ENCODE assay signal across 13 cellular contexts in the genomic region with DNA sequence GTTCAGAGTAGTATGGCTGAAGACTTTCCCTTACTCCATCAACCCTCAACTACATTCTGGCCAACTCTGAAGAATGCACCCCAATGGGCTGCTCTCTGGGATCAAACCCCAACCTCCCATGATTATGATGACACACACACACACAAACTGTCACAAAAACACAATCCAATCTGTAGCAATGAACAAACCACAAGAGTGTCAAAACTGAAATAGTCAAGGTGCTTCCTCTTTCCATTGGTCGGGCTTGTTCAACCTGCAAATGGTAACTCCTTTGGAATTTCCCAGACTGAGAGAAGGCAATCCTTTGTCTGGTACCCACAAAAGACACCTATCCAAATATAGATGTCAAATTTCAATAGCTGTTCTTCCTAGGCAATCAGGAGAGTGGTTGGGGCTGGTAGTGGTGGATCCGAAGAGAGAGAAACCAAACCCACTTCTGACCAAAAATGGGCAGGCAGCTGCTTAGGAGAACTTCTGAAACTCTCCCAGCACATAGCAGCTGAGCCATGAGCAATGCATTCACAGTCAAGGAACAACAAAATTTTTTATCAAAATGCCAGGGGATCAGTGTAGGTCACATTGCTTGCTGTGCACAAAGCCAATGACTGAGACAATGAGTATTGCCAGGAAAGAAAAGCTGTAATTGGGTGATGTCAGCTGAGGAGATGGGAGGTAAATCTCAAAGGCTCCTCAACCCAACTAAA.
DNase-seq lines count a peak whose midpoint lies in the region; ATAC-seq, FAIRE-seq and TF ChIP-seq lines count a peak whose summit lies in the region.
"Had no signal": no experiment of that assay in that cellular context is flagged by ENCODE, and none has a peak within 500 bp of the region (broad histone marks: within the 10 kb centered on the region; RNA-seq: fewer than 3 reads in every experiment).

No MANE protein-coding gene starts in this region.

- intact Hi-C loops in activated naive CD4-positive, alpha-beta T cell treated with anti-CD3 and anti-CD28 coated beads for 36 hours (cut with micrococcal nuclease): no loop called here

- no peaks in the 10 kb centered on the region for H3K27me3 Mint-ChIP-seq in astrocyte (ENCODE audit: low read depth, unreplicated experiment)
- H3K27me3 Mint-ChIP-seq in activated naive CD4-positive, alpha-beta T cell treated with anti-CD3 and anti-CD28 coated beads for 36 hours (ENCODE audit: low read depth): no peaks in the 10 kb centered on the region

- peak overlapping the region; percentile 3 for H3K4me2 ChIP-seq in astrocyte (ENCODE audit: low read length)

- no peaks in the 10 kb centered on the region for H3K27me3 ChIP-seq in astrocyte (ENCODE audit: insufficient read depth, low read length)
- H3K27me3 ChIP-seq: heart left ventricle had no signal

- H3K9me3 ChIP-seq in astrocyte (ENCODE audit: insufficient read depth, low read depth, low read length): no peaks in the 10 kb centered on the region

- no peak overlapping the region for H3K27ac Mint-ChIP-seq in astrocyte (ENCODE audit: unreplicated experiment)
- H3K27ac Mint-ChIP-seq in activated naive CD4-positive, alpha-beta T cell treated with anti-CD3 and anti-CD28 coated beads for 36 hours: no peak overlapping the region
- H3K27ac Mint-ChIP-seq: activated CD4-positive, alpha-beta memory T cell treated with anti-CD3 and anti-CD28 coated beads, Interleukin-2, amount 10 ng/mL, durations not matched to agents 7 days and 5 days had no signal

- peaks cover 12% of the 10 kb centered on the region for H3K4me1 Mint-ChIP-seq in astrocyte (ENCODE audit: low read depth, unreplicated experiment)
- no peaks in the 10 kb centered on the region for H3K4me1 Mint-ChIP-seq in activated naive CD4-positive, alpha-beta T cell treated with anti-CD3 and anti-CD28 coated beads for 36 hours (ENCODE audit: low read depth)
- H3K4me1 Mint-ChIP-seq: activated CD4-positive, alpha-beta memory T cell treated with anti-CD3 and anti-CD28 coated beads, Interleukin-2, amount 10 ng/mL, durations not matched to agents 7 days and 5 days had no signal

- FAIRE-seq in astrocyte (lab: Jason Lieb, UNC): peak; percentile 78

- H2AFZ ChIP-seq in astrocyte (ENCODE audit: low read depth, low read length): no peak overlapping the region

- H3K4me3 Mint-ChIP-seq in astrocyte (ENCODE audit: unreplicated experiment): no peak overlapping the region
- H3K4me3 Mint-ChIP-seq in activated naive CD4-positive, alpha-beta T cell treated with anti-CD3 and anti-CD28 coated beads for 36 hours: no peak overlapping the region
- H3K4me3 Mint-ChIP-seq: activated CD4-positive, alpha-beta memory T cell treated with anti-CD3 and anti-CD28 coated beads, Interleukin-2, amount 10 ng/mL, durations not matched to agents 7 days and 5 days had no signal

- H4K20me1 ChIP-seq in astrocyte (ENCODE audit: insufficient read depth, low read length): no peaks in the 10 kb centered on the region

- DNase-seq in AG08396 (ENCODE audit: low spot score): peak; percentile 7
- peak; percentile 43 for DNase-seq in astrocyte (ENCODE audit: low read depth)
- no peak for DNase-seq in cerebellum (ENCODE audit: low spot score)
- DNase-seq in A172 (ENCODE audit: low spot score): no peak
- no peak for DNase-seq in activated naive CD4-positive, alpha-beta T cell treated with anti-CD3 and anti-CD28 coated beads for 36 hours
- DNase-seq in NK-92 treated with Interleukin-12 subunit alpha and Interleukin-12 subunit beta, amount 100 ng/mL, for 24 hours (lab: John Stamatoyannopoulos, UW): no peak
- DNase-seq: activated CD4-positive, alpha-beta memory T cell treated with anti-CD3 and anti-CD28 coated beads, Interleukin-2, amount 10 ng/mL, durations not matched to agents 7 days and 5 days; effector CD4-positive, alpha-beta T cell; heart left ventricle; NCI-H69; SW 1271 had no signal

- H3K9me3 Mint-ChIP-seq in astrocyte (ENCODE audit: unreplicated experiment): no peaks in the 10 kb centered on the region
- H3K9me3 Mint-ChIP-seq in activated naive CD4-positive, alpha-beta T cell treated with anti-CD3 and anti-CD28 coated beads for 36 hours: no peaks in the 10 kb centered on the region
- H3K9me3 Mint-ChIP-seq: activated CD4-positive, alpha-beta memory T cell treated with anti-CD3 and anti-CD28 coated beads, Interleukin-2, amount 10 ng/mL, durations not matched to agents 7 days and 5 days had no signal

- H3K36me3 Mint-ChIP-seq in astrocyte (ENCODE audit: low read depth, unreplicated experiment): no peaks in the 10 kb centered on the region
- no peaks in the 10 kb centered on the region for H3K36me3 Mint-ChIP-seq in activated naive CD4-positive, alpha-beta T cell treated with anti-CD3 and anti-CD28 coated beads for 36 hours (ENCODE audit: low read depth)

- CTCF ChIA-PET in activated naive CD4-positive, alpha-beta T cell treated with anti-CD3 and anti-CD28 coated beads for 36 hours (lab: Charles Lee): interaction anchor here (0.6 kb wide), 1 partner anchor 232 kb away, joined by 4 read pairs; no protein-coding TSS in a partner anchor

- no peaks in the 10 kb centered on the region for H3K36me3 ChIP-seq in astrocyte (ENCODE audit: insufficient read depth, low read length)
- H3K36me3 ChIP-seq: heart left ventricle had no signal

- no peaks in the 10 kb centered on the region for H3K79me2 ChIP-seq in astrocyte (ENCODE audit: insufficient read depth, low read length)

- no peak overlapping the region for H3K9ac ChIP-seq in astrocyte (ENCODE audit: low read length)

- no peak overlapping the region for H3K4me3 ChIP-seq in astrocyte (ENCODE audit: insufficient read depth, low read depth, low read length)
- H3K4me3 ChIP-seq: heart left ventricle had no signal

- ATAC-seq in GM19395 (IDR thresholded peaks at IDR 0.05; ENCODE audit: unreplicated experiment) (peak; percentile 47), HG03432 (IDR thresholded peaks at IDR 0.05; ENCODE audit: unreplicated experiment) (peak; percentile 38)
- ATAC-seq: heart left ventricle had no signal

- no peak for TF ChIP-seq CTCF in astrocyte (IDR thresholded peaks at IDR 0.05; ENCODE audit: insufficient read depth, low read depth, low read length)

- H3K4me1 ChIP-seq in astrocyte (ENCODE audit: insufficient read depth, low read length): peaks cover 15% of the 10 kb centered on the region
- H3K4me1 ChIP-seq: heart left ventricle had no signal

- H3K27ac ChIP-seq in astrocyte (ENCODE audit: low read depth, low read length): peak overlapping the region; percentile 23
- H3K27ac ChIP-seq: heart left ventricle had no signal

Comparison
In these comparisons a context has a peak if more than half of its experiments do, and no peak if none do; other contexts are left out.
1. DNase-seq: peak in AG08396 (single experiment) and astrocyte (single experiment); none in cerebellum (single experiment), A172 (single experiment), activated naive CD4-positive, alpha-beta T cell treated with anti-CD3 and anti-CD28 coated beads for 36 hours (single experiment) and NK-92 treated with Interleukin-12 subunit alpha and Interleukin-12 subunit beta, amount 100 ng/mL, for 24 hours (single experiment).